Comparison of ENCODE assay signal across 14 cellular contexts in the genomic region with DNA sequence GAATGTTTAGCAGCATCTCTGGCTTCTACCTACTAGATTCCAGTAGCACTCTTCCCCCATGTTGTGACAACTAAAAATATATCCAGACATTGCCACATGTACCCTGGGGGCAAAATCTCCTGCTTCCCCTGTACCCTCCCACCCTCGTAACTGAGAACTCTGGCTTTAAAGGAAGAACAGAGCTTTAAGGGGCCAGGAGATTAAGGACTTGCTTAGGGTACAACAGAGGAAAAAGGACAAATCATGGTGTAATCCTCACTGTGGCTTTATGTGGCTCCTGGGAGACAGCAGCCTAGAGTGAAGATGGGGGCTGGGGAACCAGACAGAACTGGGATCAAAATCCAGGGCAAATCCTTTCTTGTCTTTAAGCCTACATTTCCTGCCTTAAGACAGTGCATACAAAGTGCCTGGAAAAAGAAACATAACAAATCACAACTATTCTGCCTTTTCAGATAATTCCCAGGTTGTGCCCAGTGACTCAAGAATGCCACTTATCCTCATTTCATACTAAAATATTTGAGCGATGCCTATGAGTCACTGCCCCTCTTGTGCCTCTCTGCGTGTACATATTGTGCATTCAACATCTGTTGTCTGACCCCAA.
DNase-seq lines count a peak whose midpoint lies in the region; FAIRE-seq and TF ChIP-seq lines count a peak whose summit lies in the region.
"Had no signal": no experiment of that assay in that cellular context is flagged by ENCODE, and none has a peak within 500 bp of the region (broad histone marks: within the 10 kb centered on the region; RNA-seq: fewer than 3 reads in every experiment).

No MANE protein-coding gene starts in this region.

- peak overlapping the region; percentile 63 for H3K27ac ChIP-seq in osteoblast (ENCODE audit: low read depth, low read length)
- H3K27ac ChIP-seq: HL-60 had no signal

- H3K4me1 ChIP-seq in osteoblast (ENCODE audit: insufficient read depth, low read length), result peaks cover 12% of the 10 kb centered on the region

- H3K79me2 ChIP-seq in osteoblast (ENCODE audit: insufficient read depth, low read length), result no peaks in the 10 kb centered on the region

- DNase-seq in D721Med (ENCODE audit: insufficient read length, low spot score) (peak; percentile 72), RKO (ENCODE audit: low spot score) (peak; percentile 47), fibroblast of gingiva (ENCODE audit: low read depth) (peak; percentile 77), osteoblast (ENCODE audit: insufficient read length, low spot score, missing footprints) (peak; percentile 92), occipital lobe (lab: John Stamatoyannopoulos, UW) (no peak), NK-92 (lab: John Stamatoyannopoulos, UW; ENCODE audit: unreplicated experiment) (no peak)
- no peak for DNase-seq in NK-92 treated with Interleukin-12 subunit alpha and Interleukin-12 subunit beta, amount 100 ng/mL, for 24 hours (lab: John Stamatoyannopoulos, UW)
- no peak for DNase-seq in activated naive CD4-positive, alpha-beta T cell (lab: John Stamatoyannopoulos, UW)
- DNase-seq: activated naive CD8-positive, alpha-beta T cell treated with anti-CD3 and anti-CD28 coated beads, Interleukin-2, amount 50 U/mL, for 24 hours; DND-41; naive thymus-derived CD8-positive, alpha-beta T cell; NCI-H2081; SIG-M5 had no signal

- H3K9me3 ChIP-seq in osteoblast (ENCODE audit: low read depth, low read length), result no peaks in the 10 kb centered on the region

- H3K36me3 ChIP-seq in osteoblast (ENCODE audit: insufficient read depth, low read length), result no peaks in the 10 kb centered on the region

- H2AFZ ChIP-seq in osteoblast (ENCODE audit: low read length), result no peak overlapping the region

- peak overlapping the region; percentile 52 for H3K4me2 ChIP-seq in osteoblast (ENCODE audit: insufficient read depth, low read length)

- peak; percentile 72 for FAIRE-seq in D721Med (lab: Jason Lieb, UNC)

- H4K20me1 ChIP-seq in osteoblast (ENCODE audit: insufficient read depth, low read length), result no peaks in the 10 kb centered on the region

- peaks cover 3% of the 10 kb centered on the region for H3K27me3 ChIP-seq in osteoblast (ENCODE audit: insufficient read depth, low read length)

- TF ChIP-seq CTCF in D721Med (IDR thresholded peaks at IDR 0.05; ENCODE audit: insufficient read depth, missing control alignments) (no peak), osteoblast (IDR thresholded peaks at IDR 0.05; ENCODE audit: extremely low read depth, low read depth, low read length) (no peak)

- peak overlapping the region; percentile 8 for H3K4me3 ChIP-seq in osteoblast (ENCODE audit: insufficient read depth, low read length)

Comparison
In these comparisons a context has a peak if more than half of its experiments do, and no peak if none do; other contexts are left out.
1. DNase-seq: peak in D721Med (single experiment), RKO (single experiment), fibroblast of gingiva (single experiment) and osteoblast (single experiment); none in NK-92 treated with Interleukin-12 subunit alpha and Interleukin-12 subunit beta, amount 100 ng/mL, for 24 hours (single experiment), occipital lobe (single experiment), activated naive CD4-positive, alpha-beta T cell (0 of 4) and NK-92 (single experiment).